Comparison of ENCODE assay signal across 20 cellular contexts in genomic region chr2:222256250-222256649, GRCh38. TPM values are rescaled to one million over a fixed set of nuclear protein-coding genes. Genes with fewer than 3 reads are reported as not detected.
A peak's percentile ranks its signal among the peaks of the same experiment; 100 is the strongest.
DNase-seq lines count a peak whose midpoint lies in the region; ATAC-seq, FAIRE-seq and TF ChIP-seq lines count a peak whose summit lies in the region.
"Had no signal": no experiment of that assay in that cellular context is flagged by ENCODE, and none has a peak within 500 bp of the region (broad histone marks: within the 10 kb centered on the region; RNA-seq: fewer than 3 reads in every experiment).

No MANE protein-coding gene starts in this region.

- peak overlapping the region; percentile 21 to 31; a peak in 3 of 4 replicates for H3K4me2 ChIP-seq in H1 (ENCODE audit: insufficient read depth in 1 of 2, low read depth in 2 of 2, low read length in 2 of 2)
- H3K4me2 ChIP-seq in neural progenitor cell: peak overlapping the region; percentile 62

- no peak for ATAC-seq in activated CD8-positive, alpha-beta T cell treated with anti-CD3 and anti-CD28 coated beads for 36 hours
- ATAC-seq: HepG2 had no signal

- no peak overlapping the region for H3K14ac ChIP-seq in H1 (ENCODE audit: insufficient read length)

- no peak for TF ChIP-seq EP300 in H1 (IDR thresholded peaks at IDR 0.05; ENCODE audit: borderline replicate concordance in 1 of 2, low read depth in 2 of 2, low read length in 2 of 2)

- no peak; a peak in 1 of 4 replicates for TF ChIP-seq RAD21 in H1 (IDR thresholded peaks at IDR 0.05 in 1 of 2, conservative IDR thresholded peaks at IDR 0.05 in 1 of 2; ENCODE audit: low read depth in 2 of 2, low read length in 2 of 2)

- DNase-seq in H1 (ENCODE audit: low read depth in 1 of 2, low spot score in 2 of 2): no peak
- DNase-seq in iPS-NIHi11 (ENCODE audit: low spot score): peak; percentile 42
- peak; percentile 80 for DNase-seq in neural progenitor cell (ENCODE audit: low spot score)
- no peak for DNase-seq in dorsolateral prefrontal cortex
- no peak for DNase-seq in activated effector memory CD4-positive, alpha-beta T cell treated with anti-CD3 and anti-CD28 coated beads, Interleukin-2, amount 50 U/mL, for 16 hours
- no peak for DNase-seq in activated CD8-positive, alpha-beta T cell treated with anti-CD3 and anti-CD28 coated beads for 36 hours
- DNase-seq in glomerular visceral epithelial cell (ENCODE audit: extremely low spot score): no peak
- DNase-seq: BE2C; CD4-positive, alpha-beta memory T cell; COR-L47; DND-41; GDM1 had no signal

- H4K20me1 ChIP-seq in H1 (replicated peaks in 1 of 2; ENCODE audit: control insufficient read depth in 1 of 2, insufficient read depth in 2 of 2, low read length in 2 of 2): no peaks in the 10 kb centered on the region
- H4K20me1 ChIP-seq in neural progenitor cell (ENCODE audit: low read depth): peaks cover 19% of the 10 kb centered on the region

- H3K9me3 Mint-ChIP-seq in neural progenitor cell: peaks cover 2% of the 10 kb centered on the region
- H3K9me3 Mint-ChIP-seq in activated CD8-positive, alpha-beta T cell treated with anti-CD3 and anti-CD28 coated beads for 36 hours: no peaks in the 10 kb centered on the region

- TF ChIP-seq CTCF in H1 (IDR thresholded peaks at IDR 0.05; ENCODE audit: control extremely low read depth in 1 of 3, insufficient read depth in 1 of 3, low read depth in 1 of 3, low read length in 3 of 3): no peak
- no peak for TF ChIP-seq CTCF in neural progenitor cell (IDR thresholded peaks at IDR 0.05)
- TF ChIP-seq CTCF in dorsolateral prefrontal cortex (IDR thresholded peaks at IDR 0.05 in 54 of 56, conservative IDR thresholded peaks at IDR 0.05 in 2 of 56; ENCODE audit: low read depth in 1 of 56, partially characterized antibody in 56 of 56): no peak
- TF ChIP-seq CTCF in activated CD8-positive, alpha-beta T cell treated with anti-CD3 and anti-CD28 coated beads for 36 hours (IDR thresholded peaks at IDR 0.05): no peak

- WGBS in H1 (ENCODE audit: extremely low coverage in 1 of 2, insufficient coverage in 1 of 2, insufficient read length in 1 of 2, insufficient replicate concordance in 2 of 2, low coverage in 1 of 2, low lambda C conversion rate in 2 of 2, missing lambda C conversion rate in 1 of 2), 2 experiments: 19% methylated on average over 8 of the region's 8 CpGs; no CpG with 5 or more reads in 1 of the 2 experiments

- H4K5ac ChIP-seq in H1 (ENCODE audit: insufficient read length, low read depth, low read length): no peak overlapping the region

- H3K9me3 ChIP-seq in HUES48 (ENCODE audit: control insufficient read depth, insufficient read depth, low read length): no peaks in the 10 kb centered on the region
- no peaks in the 10 kb centered on the region for H3K9me3 ChIP-seq in H1 (ENCODE audit: insufficient read depth in 2 of 2, low read depth in 1 of 2, low read length in 1 of 2)
- H3K9me3 ChIP-seq in neural progenitor cell (ENCODE audit: low read depth): no peaks in the 10 kb centered on the region
- H3K9me3 ChIP-seq: BE2C had no signal

- no peak overlapping the region for H3K9ac ChIP-seq in HUES48 (ENCODE audit: low read depth, low read length)
- no peak overlapping the region for H3K9ac ChIP-seq in H1 (replicated peaks in 1 of 4; ENCODE audit: extremely low read depth in 1 of 4, low read depth in 3 of 4, low read length in 3 of 4)
- no peak overlapping the region for H3K9ac ChIP-seq in neural progenitor cell

- peaks cover 69% of the 10 kb centered on the region for H3K4me1 Mint-ChIP-seq in neural progenitor cell
- H3K4me1 Mint-ChIP-seq in activated CD8-positive, alpha-beta T cell treated with anti-CD3 and anti-CD28 coated beads for 36 hours (ENCODE audit: low read depth): no peaks in the 10 kb centered on the region
- H3K4me1 Mint-ChIP-seq: CD4-positive, alpha-beta memory T cell had no signal

- H3K56ac ChIP-seq in H1 (replicated peaks; ENCODE audit: insufficient read length, low read depth, low read length): no peak overlapping the region

- POLR2A ChIA-PET in H1 (lab: Charles Lee; ENCODE audit: partially characterized antibody): no interaction called here
- POLR2A ChIA-PET in activated CD8-positive, alpha-beta T cell treated with anti-CD3 and anti-CD28 coated beads for 36 hours (lab: Charles Lee): no interaction called here

- H3K4ac ChIP-seq in H1 (replicated peaks; ENCODE audit: insufficient read length, low read depth, low read length): no peak overlapping the region

- no peak overlapping the region for H2BK120ac ChIP-seq in H1 (replicated peaks; ENCODE audit: low read depth, low read length)

- peak overlapping the region; percentile 76; the same call in 1 of the 2 replicates for H2BK20ac ChIP-seq in H1 (ENCODE audit: low read length)

- H3K27ac ChIP-seq in HUES48 (ENCODE audit: low read depth, low read length): peak overlapping the region; percentile 46
- H3K27ac ChIP-seq in H1 (ENCODE audit: low read depth, low read length): no peak overlapping the region
- no peak overlapping the region for H3K27ac ChIP-seq in neural progenitor cell
- no peak overlapping the region for H3K27ac ChIP-seq in dorsolateral prefrontal cortex
- H3K27ac ChIP-seq: C4-2B had no signal

- CTCF ChIA-PET in H1 (lab: Charles Lee; ENCODE audit: partially characterized antibody): interaction anchor here (1.0 kb wide), 1 partner anchor 249 kb away, joined by 4 read pairs; no protein-coding TSS in a partner anchor
- CTCF ChIA-PET in activated CD8-positive, alpha-beta T cell treated with anti-CD3 and anti-CD28 coated beads for 36 hours (lab: Charles Lee): no interaction called here

- no peaks in the 10 kb centered on the region for H3K23me2 ChIP-seq in H1 (ENCODE audit: low read depth, low read length)

- intact Hi-C loops in dorsolateral prefrontal cortex (cut with DNase I): no loop called here
- intact Hi-C loops in activated CD8-positive, alpha-beta T cell treated with anti-CD3 and anti-CD28 coated beads for 36 hours (cut with micrococcal nuclease): no loop called here

- H3K79me1 ChIP-seq in H1 (ENCODE audit: low read depth, low read length): no peaks in the 10 kb centered on the region

- peak overlapping the region; percentile 74 for H3K4me3 Mint-ChIP-seq in neural progenitor cell
- H3K4me3 Mint-ChIP-seq in activated CD8-positive, alpha-beta T cell treated with anti-CD3 and anti-CD28 coated beads for 36 hours: no peak overlapping the region
- H3K4me3 Mint-ChIP-seq: CD4-positive, alpha-beta memory T cell had no signal

- H3K36me3 ChIP-seq in HUES48 (ENCODE audit: control insufficient read depth, insufficient read depth, low read length) (no peaks in the 10 kb centered on the region), H1 (ENCODE audit: control insufficient read depth in 2 of 4, insufficient read depth in 4 of 4, low read length in 3 of 4) (no peaks in the 10 kb centered on the region), neural progenitor cell (no peaks in the 10 kb centered on the region)
- H3K36me3 ChIP-seq: BE2C had no signal

- H3K18ac ChIP-seq in H1 (ENCODE audit: extremely low read depth, low read length): no peak overlapping the region

- H3K27me3 Mint-ChIP-seq in neural progenitor cell (ENCODE audit: insufficient read depth, low read depth): peaks cover 2% of the 10 kb centered on the region
- H3K27me3 Mint-ChIP-seq in activated CD8-positive, alpha-beta T cell treated with anti-CD3 and anti-CD28 coated beads for 36 hours: peaks cover 8% of the 10 kb centered on the region

- H3K79me2 ChIP-seq in H1 (ENCODE audit: control insufficient read depth in 1 of 2, insufficient read depth in 2 of 2, low read length in 2 of 2): no peaks in the 10 kb centered on the region; a peak in 1 of 4 replicates
- H3K79me2 ChIP-seq in neural progenitor cell (ENCODE audit: low read depth): no peaks in the 10 kb centered on the region

- H3K27ac Mint-ChIP-seq in neural progenitor cell: peak overlapping the region; percentile 96
- H3K27ac Mint-ChIP-seq in activated CD8-positive, alpha-beta T cell treated with anti-CD3 and anti-CD28 coated beads for 36 hours: no peak overlapping the region
- H3K27ac Mint-ChIP-seq: CD4-positive, alpha-beta memory T cell had no signal

- no peak overlapping the region for H4K91ac ChIP-seq in H1 (replicated peaks; ENCODE audit: insufficient read length, low read length)

- H3K4me1 ChIP-seq in HUES48 (ENCODE audit: control insufficient read depth, insufficient read depth, low read length) (peaks cover 22% of the 10 kb centered on the region), H1 (replicated peaks in 1 of 4; ENCODE audit: control insufficient read depth in 3 of 4, insufficient read depth in 4 of 4, low read length in 3 of 4) (peaks cover 0 to 11% (median 5%) of the 10 kb centered on the region in 4 experiments; a peak in 5 of 7 replicates), neural progenitor cell (peaks cover 44% of the 10 kb centered on the region)
- H3K4me1 ChIP-seq: BE2C had no signal

- no peak overlapping the region for H2BK5ac ChIP-seq in H1 (ENCODE audit: low read depth, low read length)

- H4K8ac ChIP-seq in H1 (ENCODE audit: extremely low read depth, insufficient read depth, low read length): no peak overlapping the region

- H3K23ac ChIP-seq in H1 (ENCODE audit: insufficient read length): no peak overlapping the region

- H3K4me3 ChIP-seq in HUES48 (ENCODE audit: low read depth, low read length) (no peak overlapping the region; the same call in 1 of the 2 replicates), H1 (ENCODE audit: extremely low read depth in 1 of 4, insufficient read depth in 2 of 4, low read depth in 3 of 4, low read length in 4 of 4) (peak overlapping the region in 1 of 4 experiments; percentile 29; a peak in 1 of 8 replicates), neural progenitor cell (no peak overlapping the region), dorsolateral prefrontal cortex (no peak overlapping the region)

- TF ChIP-seq POLR2A in H1 (IDR thresholded peaks at IDR 0.05; ENCODE audit: control extremely low read depth in 1 of 2, low read depth in 2 of 2, low read length in 2 of 2): no peak

- H2AFZ ChIP-seq in H1 (ENCODE audit: low read length) (0 out of 2 replicates have a peak overlapping the region, but pooled peaks have one; percentile 16), neural progenitor cell (replicated peaks) (no peak overlapping the region)

- H3K27me3 ChIP-seq in HUES48 (ENCODE audit: control insufficient read depth, insufficient read depth, low read length) (no peaks in the 10 kb centered on the region; the same call in 1 of the 2 replicates), H1 (replicated peaks in 1 of 4; ENCODE audit: control insufficient read depth in 3 of 4, extremely low read depth in 1 of 4, insufficient read depth in 3 of 4, low read length in 3 of 4) (no peaks in the 10 kb centered on the region; a peak in 1 of 7 replicates), neural progenitor cell (peaks cover 73% of the 10 kb centered on the region), dorsolateral prefrontal cortex (peaks cover 0 to 74% (median 57%) of the 10 kb centered on the region in 45 donors)

- peaks cover 38% of the 10 kb centered on the region for H3F3A ChIP-seq in neural progenitor cell (ENCODE audit: low read depth)

- no peak for FAIRE-seq in H1 (lab: Jason Lieb, UNC)
- FAIRE-seq: A204.1, D721Med, H54, HepG2 had no signal

- peaks cover 29% of the 10 kb centered on the region for H3K36me3 Mint-ChIP-seq in neural progenitor cell
- H3K36me3 Mint-ChIP-seq in activated CD8-positive, alpha-beta T cell treated with anti-CD3 and anti-CD28 coated beads for 36 hours (ENCODE audit: low read depth): no peaks in the 10 kb centered on the region
- H3K36me3 Mint-ChIP-seq: CD4-positive, alpha-beta memory T cell had no signal

- no peak overlapping the region; the same call in 1 of the 2 replicates for H2BK12ac ChIP-seq in H1 (ENCODE audit: low read depth, low read length)

- no peak overlapping the region for H2BK15ac ChIP-seq in H1 (ENCODE audit: low read length)

- no peak overlapping the region for H2AK5ac ChIP-seq in H1 (ENCODE audit: low read depth, low read length)

RNA-seq across cellular contexts. Expression of gene PAX3, which starts 42.5 kb away (rescaled TPM):
- not detected in 2 replicates for total RNA-seq in H1 (2021; fragmentation: NEBNext Ultra II Directional; extraction: Animal tissue kit (Norgen Biotek cat#: 25700))
- 0.33 and 0.35 TPM in 2 replicates for polyA plus RNA-seq in H1 (2011; rRNA removed)
- polyA plus RNA-seq in H1 (2011; cell fraction: cytosol; rRNA removed): 0.13 TPM
- 1.0 TPM for polyA plus RNA-seq in H1 (2011; cell fraction: nucleus; rRNA removed)
- 0.18 to 0.59 TPM (median 0.23 TPM) in 4 replicates for polyA plus RNA-seq in H1 (2012, experiment 1 of 2)
- 0.13 TPM for polyA plus RNA-seq in H1 (2012, experiment 2 of 2)
- polyA plus RNA-seq in H1 (2013, experiment 1 of 2): not detected
- not detected for polyA plus RNA-seq in H1 (2013, experiment 2 of 2)
- 0.69 TPM in 1 of 2 replicates, not detected in the other for polyA minus RNA-seq in H1 (2011; rRNA and poly(A)+ RNA removed)
- not detected for polyA minus RNA-seq in H1 (2011; cell fraction: cytosol; rRNA and poly(A)+ RNA removed)
- polyA minus RNA-seq in H1 (2011; cell fraction: nucleus; rRNA and poly(A)+ RNA removed): not detected
- total RNA-seq in neural progenitor cell (ENCODE audit: low replicate concordance): 4.6 and 4.9 TPM in 2 replicates
- total RNA-seq in dorsolateral prefrontal cortex: 1 to 10 TPM in 2 of 120 experiments, under 1 TPM in 19, not detected in 99; 0.17 to 1.8 (median 0.39) TPM
- total RNA-seq in activated CD8-positive, alpha-beta T cell treated with anti-CD3 and anti-CD28 coated beads for 36 hours: not detected
- total RNA-seq: CD4-positive, alpha-beta memory T cell; HepG2; HT-29 had no signal
- polyA plus RNA-seq: AG04450; CD4-positive, alpha-beta memory T cell had no signal

Comparison
In these comparisons a context has a peak if more than half of its experiments do, and no peak if none do; other contexts are left out.
1. DNase-seq: peak in iPS-NIHi11 (single experiment) and neural progenitor cell (single experiment); none in H1 (0 of 2), dorsolateral prefrontal cortex (0 of 10), activated effector memory CD4-positive, alpha-beta T cell treated with anti-CD3 and anti-CD28 coated beads, Interleukin-2, amount 50 U/mL, for 16 hours (single experiment), activated CD8-positive, alpha-beta T cell treated with anti-CD3 and anti-CD28 coated beads for 36 hours (single experiment) and glomerular visceral epithelial cell (single experiment).